In the genomic region with DNA sequence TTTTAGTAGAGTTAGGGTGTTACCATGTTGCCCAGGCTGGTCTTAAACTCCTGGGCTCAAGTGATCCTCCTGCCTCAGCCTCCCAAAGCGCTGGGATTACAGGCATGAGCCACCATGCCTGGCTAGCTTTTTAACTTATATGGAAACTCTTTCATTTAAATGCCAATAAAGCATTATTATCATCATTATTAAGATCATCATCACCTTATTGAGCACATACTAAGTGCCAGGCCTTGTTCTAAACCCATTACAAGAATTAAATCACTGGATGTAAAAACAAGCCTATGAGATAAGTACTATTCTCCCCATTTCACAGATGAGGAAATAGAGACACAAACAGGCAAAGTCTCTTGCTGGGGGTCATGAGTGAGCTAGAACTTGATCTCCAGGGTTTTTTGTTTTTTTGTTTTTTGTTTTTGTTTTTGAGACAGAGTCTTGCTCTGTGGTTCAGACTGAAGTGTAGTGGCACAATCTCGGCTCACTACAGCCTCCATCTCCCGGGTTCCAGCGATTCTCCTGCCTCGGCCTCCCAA, we compare ENCODE assay signal across 14 cellular contexts. TPM values are rescaled to one million over a fixed set of nuclear protein-coding genes. Genes with fewer than 3 reads are reported as not detected.
DNase-seq lines count a peak whose midpoint lies in the region; ATAC-seq and TF ChIP-seq lines count a peak whose summit lies in the region.
"Had no signal": no experiment of that assay in that cellular context is flagged by ENCODE, and none has a peak within 500 bp of the region (broad histone marks: within the 10 kb centered on the region; RNA-seq: fewer than 3 reads in every experiment).

No MANE protein-coding gene starts in this region.

- H3K4me1 Mint-ChIP-seq in activated T-cell treated with anti-CD3 and anti-CD28 coated beads, Interleukin-2, amount 50 U/mL, for 72 hours (ENCODE audit: low read depth), result peaks cover 70% of the 10 kb centered on the region
- H3K4me1 Mint-ChIP-seq: nephron had no signal

- no peak for TF ChIP-seq POLR2A in Peyer's patch (IDR thresholded peaks at IDR 0.05)

- peaks cover 0 to 3% (median 0%) of the 10 kb centered on the region in 4 donors for H3K4me1 ChIP-seq in Peyer's patch
- H3K4me1 ChIP-seq in left lung, result peaks cover 0 to 79% of the 10 kb centered on the region in 2 donors
- peaks cover 12% of the 10 kb centered on the region for H3K4me1 ChIP-seq in thymus (ENCODE audit: control insufficient read depth, insufficient read depth, low read length)
- H3K4me1 ChIP-seq: uterus had no signal

- H3K9me3 Mint-ChIP-seq in activated T-cell treated with anti-CD3 and anti-CD28 coated beads, Interleukin-2, amount 50 U/mL, for 72 hours, result no peaks in the 10 kb centered on the region
- H3K9me3 Mint-ChIP-seq: nephron had no signal

- H3K27ac ChIP-seq in Peyer's patch, result peak overlapping the region; percentile 90 to 95 (median 90)
- H3K27ac ChIP-seq in left lung, result peak overlapping the region; percentile 83 to 96
- peak overlapping the region; percentile 99 for H3K27ac ChIP-seq in thymus (ENCODE audit: low read depth)

- TF ChIP-seq CTCF in Peyer's patch (IDR thresholded peaks at IDR 0.05) (no peak), left lung (IDR thresholded peaks at IDR 0.05) (no peak)

- H3K36me3 Mint-ChIP-seq in activated T-cell treated with anti-CD3 and anti-CD28 coated beads, Interleukin-2, amount 50 U/mL, for 72 hours (ENCODE audit: insufficient read depth in 2 of 2), result peaks cover 10 to 18% of the 10 kb centered on the region in 2 donors

- intact Hi-C loops in left lung (cut with DNase I), result no loop called here

- H3K36me3 ChIP-seq in Peyer's patch, result no peaks in the 10 kb centered on the region
- H3K36me3 ChIP-seq in left lung, result peaks cover 0 to 24% of the 10 kb centered on the region in 2 donors
- H3K36me3 ChIP-seq in thymus (ENCODE audit: control insufficient read depth, insufficient read depth), result peaks cover 29% of the 10 kb centered on the region
- H3K36me3 ChIP-seq: uterus had no signal

- WGBS in thymus, result 86% methylated on average over 5 of the region's 5 CpGs

- H3K27me3 ChIP-seq in Peyer's patch (no peaks in the 10 kb centered on the region), left lung (no peaks in the 10 kb centered on the region), thymus (ENCODE audit: control insufficient read depth, insufficient read depth) (no peaks in the 10 kb centered on the region)
- H3K27me3 ChIP-seq: uterus had no signal

- no peaks in the 10 kb centered on the region for H3K27me3 Mint-ChIP-seq in activated T-cell treated with anti-CD3 and anti-CD28 coated beads, Interleukin-2, amount 50 U/mL, for 72 hours (ENCODE audit: low read depth)

- no peaks in the 10 kb centered on the region for H3K9me3 ChIP-seq in Peyer's patch
- no peaks in the 10 kb centered on the region for H3K9me3 ChIP-seq in left lung
- no peaks in the 10 kb centered on the region for H3K9me3 ChIP-seq in thymus (ENCODE audit: control insufficient read depth)
- H3K9me3 ChIP-seq: uterus had no signal

- peak overlapping the region; percentile 96 to 100 for H3K4me3 Mint-ChIP-seq in activated T-cell treated with anti-CD3 and anti-CD28 coated beads, Interleukin-2, amount 50 U/mL, for 72 hours
- H3K4me3 Mint-ChIP-seq: nephron had no signal

- H3K27ac Mint-ChIP-seq in activated T-cell treated with anti-CD3 and anti-CD28 coated beads, Interleukin-2, amount 50 U/mL, for 72 hours, result peak overlapping the region; percentile 97
- H3K27ac Mint-ChIP-seq: nephron had no signal

- no peak for DNase-seq in activated T-cell treated with anti-CD3 and anti-CD28 coated beads, Interleukin-2, amount 50 U/mL, for 72 hours
- DNase-seq in activated T-cell treated with anti-CD3 and anti-CD28 coated beads for 4 hours (no peak), Peyer's patch (no peak), left lung (no peak), SHP77 (lab: John Stamatoyannopoulos, UW) (no peak), NAMALWA (ENCODE audit: low spot score) (no peak)
- DNase-seq: NCI-H2227 treated with DMSO at 0.1 percent for 48 hours, uterus had no signal

- no peak for ATAC-seq in activated T-cell treated with anti-CD3 and anti-CD28 coated beads, Interleukin-2, amount 50 U/mL, for 72 hours (replicated peaks in 1 of 2)
- ATAC-seq in left lung (no peak), HG02588 (IDR thresholded peaks at IDR 0.05; ENCODE audit: unreplicated experiment) (no peak)

- H3K4me3 ChIP-seq in Peyer's patch (peak overlapping the region in 2 of 4 donors; percentile 54 to 65), left lung (peak overlapping the region; percentile 21 to 76), thymus (ENCODE audit: low read length) (peak overlapping the region; percentile 90)

RNA-seq across cellular contexts. Expression of gene GMFG, which starts 1.3 kb away (rescaled TPM):
- total RNA-seq in activated T-cell treated with anti-CD3 and anti-CD28 coated beads, Interleukin-2, amount 50 U/mL, for 72 hours, result 100 to 1,000 TPM; 351 to 353 TPM
- 100 to 1,000 TPM in 1 of 4 donors, 1 to 10 TPM in 2, not detected in 1; 3.2 to 131 (median 8.6) TPM for total RNA-seq in Peyer's patch
- total RNA-seq in left lung, result 100 to 1,000 TPM in 1 of 2 donors, 10 to 100 TPM in 1; 53.8 to 136 TPM
- polyA plus RNA-seq in thymus, result 531 TPM
- total RNA-seq: H1 had no signal

RNA-seq across cellular contexts. Expression of gene SAMD4B, which starts 7.7 kb away (rescaled TPM):
- 10 to 100 TPM; 59.6 to 63.6 TPM for total RNA-seq in activated T-cell treated with anti-CD3 and anti-CD28 coated beads, Interleukin-2, amount 50 U/mL, for 72 hours
- total RNA-seq in Peyer's patch (100 to 1,000 TPM in 2 of 4 donors, 10 to 100 TPM in 2; 69.0 to 126 (median 91.8) TPM), left lung (10 to 100 TPM; 74.1 to 77.0 TPM)
- polyA plus RNA-seq in thymus, result 64.9 TPM

RNA-seq across cellular contexts. Expression of gene LRFN1, which starts 13.8 kb away (rescaled TPM):
- total RNA-seq in activated T-cell treated with anti-CD3 and anti-CD28 coated beads, Interleukin-2, amount 50 U/mL, for 72 hours, result 1 to 10 TPM; 4.5 to 6.7 TPM
- total RNA-seq in Peyer's patch, result under 1 TPM in 3 of 4 donors, not detected in 1; 0.18 to 0.95 (median 0.80) TPM
- 1 to 10 TPM; 1.0 to 2.3 TPM for total RNA-seq in left lung
- 2.6 TPM for polyA plus RNA-seq in thymus

RNA-seq across cellular contexts. Expression of gene IFNL1, which starts 38.3 kb away (rescaled TPM):
- total RNA-seq in activated T-cell treated with anti-CD3 and anti-CD28 coated beads, Interleukin-2, amount 50 U/mL, for 72 hours, result 1 to 10 TPM in 1 of 2 donors, under 1 TPM in 1; 0.29 to 1.7 TPM
- total RNA-seq in Peyer's patch, result not detected
- total RNA-seq in left lung, result not detected
- polyA plus RNA-seq in thymus, result 0.21 TPM
- total RNA-seq: activated CD8-positive, alpha-beta memory T cell treated with anti-CD3 and anti-CD28 coated beads for 36 hours; glomerular endothelial cell; H1; uterus had no signal
- polyA plus RNA-seq: H1 had no signal

RNA-seq across cellular contexts. Expression of gene PAF1, which starts 56.4 kb away (rescaled TPM):
- 10 to 100 TPM; 52.0 TPM for total RNA-seq in activated T-cell treated with anti-CD3 and anti-CD28 coated beads, Interleukin-2, amount 50 U/mL, for 72 hours
- 10 to 100 TPM; 22.2 to 47.3 (median 37.7) TPM for total RNA-seq in Peyer's patch
- 10 to 100 TPM; 31.0 to 36.1 TPM for total RNA-seq in left lung
- 40.1 TPM for polyA plus RNA-seq in thymus
